Comparison of ENCODE assay signal across 8 cellular contexts in genomic region chr4:77959566-77960338, GRCh38.
DNase-seq lines count a peak whose midpoint lies in the region; ATAC-seq lines count a peak whose summit lies in the region.

No MANE protein-coding gene starts in this region.

- H3K9me3 ChIP-seq in endocrine pancreas (ENCODE audit: control insufficient read depth, low read length), result no peaks in the 10 kb centered on the region

- H3K9ac ChIP-seq in endocrine pancreas (ENCODE audit: control insufficient read depth, insufficient read depth, low read length), result no peak overlapping the region

- no peaks in the 10 kb centered on the region for H3K27me3 Mint-ChIP-seq in naive B cell

- H3K4me3 Mint-ChIP-seq in naive B cell, result no peak overlapping the region

- no peaks in the 10 kb centered on the region for H3K36me3 Mint-ChIP-seq in naive B cell
- H3K36me3 Mint-ChIP-seq in activated naive CD4-positive, alpha-beta T cell treated with anti-CD3 and anti-CD28 coated beads, Interleukin-2, amount 50 U/mL, for 72 hours, result peaks cover 0 to 2% of the 10 kb centered on the region in 2 donors

- no peak overlapping the region for H3K27ac Mint-ChIP-seq in naive B cell
- no peak overlapping the region for H3K27ac Mint-ChIP-seq in activated naive CD4-positive, alpha-beta T cell treated with anti-CD3 and anti-CD28 coated beads, Interleukin-2, amount 50 U/mL, for 72 hours

- H3K27me3 ChIP-seq in endocrine pancreas (ENCODE audit: control insufficient read depth, insufficient read depth, low read length), result no peaks in the 10 kb centered on the region

- no peaks in the 10 kb centered on the region for H3K9me3 Mint-ChIP-seq in naive B cell
- no peaks in the 10 kb centered on the region for H3K9me3 Mint-ChIP-seq in activated naive CD4-positive, alpha-beta T cell treated with anti-CD3 and anti-CD28 coated beads, Interleukin-2, amount 50 U/mL, for 72 hours

- DNase-seq in GM03348 (ENCODE audit: low spot score) (peak; percentile 57), OCI-M1 (lab: John Stamatoyannopoulos, UW) (peak; percentile 73), naive B cell (peak; percentile 15), T-helper 9 cell (no peak)
- DNase-seq in Jurkat, Clone E6-1 (ENCODE audit: low read depth, low spot score), result peak; percentile 52
- DNase-seq in activated naive CD4-positive, alpha-beta T cell treated with anti-CD3 and anti-CD28 coated beads, Interleukin-2, amount 50 U/mL, for 72 hours (ENCODE audit: low spot score in 2 of 2), result no peak

- no peaks in the 10 kb centered on the region for H3K4me1 ChIP-seq in endocrine pancreas (ENCODE audit: control insufficient read depth, insufficient read depth, low read length)

- H3K36me3 ChIP-seq in endocrine pancreas (ENCODE audit: control insufficient read depth, insufficient read depth, low read length), result no peaks in the 10 kb centered on the region

- H3K4me1 Mint-ChIP-seq in naive B cell, result peaks cover 0 to 2% (median 0%) of the 10 kb centered on the region in 3 donors

- no peak overlapping the region for H3K4me3 ChIP-seq in Jurkat, Clone E6-1 (ENCODE audit: low read length)
- peak overlapping the region; percentile 78 for H3K4me3 ChIP-seq in endocrine pancreas (ENCODE audit: control insufficient read depth, insufficient read depth, low read length)

- ATAC-seq in naive B cell (ENCODE audit: low read depth in 2 of 2), result no peak
- ATAC-seq in HG03045 (IDR thresholded peaks at IDR 0.05; ENCODE audit: unreplicated experiment), result no peak
- no peak for ATAC-seq in activated naive CD4-positive, alpha-beta T cell treated with anti-CD3 and anti-CD28 coated beads, Interleukin-2, amount 50 U/mL, for 72 hours

Comparison
In these comparisons a context has a peak if more than half of its experiments do, and no peak if none do; other contexts are left out.
1. DNase-seq: peak in GM03348 (single experiment), Jurkat, Clone E6-1 (single experiment), OCI-M1 (single experiment) and naive B cell (single experiment); none in T-helper 9 cell (single experiment) and activated naive CD4-positive, alpha-beta T cell treated with anti-CD3 and anti-CD28 coated beads, Interleukin-2, amount 50 U/mL, for 72 hours (0 of 2).